ENCODE assay signal across 2 cellular contexts in genomic region chr11:71431271-71431670, GRCh38.
TF ChIP-seq lines count a peak whose summit lies in the region.

No MANE protein-coding gene starts in this region.

TF ChIP-seq in GM23338, 12 proteins besides CTCF, POLR2A, EP300 and RAD21:
- TF ChIP-seq POLR2AphosphoS5 (IDR thresholded peaks at IDR 0.05; ENCODE audit: low read depth) (no peak), NANOG (IDR thresholded peaks at IDR 0.05; ENCODE audit: borderline replicate concordance) (no peak), CREB1 (CRISPR knock-in tag; IDR thresholded peaks at IDR 0.05; ENCODE audit: low read depth) (no peak), ETS1 (IDR thresholded peaks at IDR 0.05) (no peak), JUNB (IDR thresholded peaks at IDR 0.05; ENCODE audit: unreplicated experiment) (no peak), REST (IDR thresholded peaks at IDR 0.05; ENCODE audit: unreplicated experiment) (no peak), ZNF114 (CRISPR knock-in tag; IDR thresholded peaks at IDR 0.05) (no peak), EZH2 (IDR thresholded peaks at IDR 0.05; ENCODE audit: low read depth, unreplicated experiment) (no peak), EZH2phosphoT487 (IDR thresholded peaks at IDR 0.05; ENCODE audit: unreplicated experiment) (no peak)

TF ChIP-seq in K562, 482 proteins besides CTCF, POLR2A, EP300 and RAD21:
- TF ChIP-seq EZH2 (IDR thresholded peaks at IDR 0.05; ENCODE audit: borderline replicate concordance, low read depth, low read length): no peak
- peak; percentile 34 for TF ChIP-seq PRDM10 (IDR thresholded peaks at IDR 0.05; ENCODE audit: partially characterized antibody)
- no peak for TF ChIP-seq MNT (conservative IDR thresholded peaks at IDR 0.05)
- no peak for TF ChIP-seq ZBTB17 (CRISPR knock-in tag; IDR thresholded peaks at IDR 0.05)
